8 cellular contexts compared by ENCODE assay signal in genomic region chr16:88456356-88457292, GRCh38. TPM values are rescaled to one million over a fixed set of nuclear protein-coding genes. Genes with fewer than 3 reads are reported as not detected.
DNase-seq lines count a peak whose midpoint lies in the region; ATAC-seq and TF ChIP-seq lines count a peak whose summit lies in the region.

No MANE protein-coding gene starts in this region.

- no peaks in the 10 kb centered on the region for H3K36me3 ChIP-seq in HUES48 (ENCODE audit: control insufficient read depth, insufficient read depth, low read length)
- no peaks in the 10 kb centered on the region for H3K36me3 ChIP-seq in endodermal cell (ENCODE audit: control insufficient read depth, insufficient read depth, low read length)
- H3K36me3 ChIP-seq in left lung: no peaks in the 10 kb centered on the region

- intact Hi-C loops in left lung (cut with DNase I): no loop called here

- H3K27me3 Mint-ChIP-seq in endodermal cell (ENCODE audit: insufficient read depth): peaks cover 30% of the 10 kb centered on the region

- DNase-seq in activated CD4-positive, alpha-beta T cell treated with anti-CD3 and anti-CD28 coated beads for 4 hours: peak; percentile 75 to 87
- DNase-seq in endodermal cell: no peak
- DNase-seq in left lung: no peak
- no peak for DNase-seq in Kasumi-1 (lab: John Stamatoyannopoulos, UW)
- DNase-seq in NOMO-1 (lab: John Stamatoyannopoulos, UW; ENCODE audit: unreplicated experiment in 2 of 2): no peak

- peak overlapping the region; percentile 59 for H3K4me3 ChIP-seq in HUES48 (ENCODE audit: low read depth, low read length)
- H3K4me3 ChIP-seq in endodermal cell (ENCODE audit: low read length): peak overlapping the region; percentile 66
- H3K4me3 ChIP-seq in skin epidermis: peak overlapping the region; percentile 44 to 72 (median 55)
- peak overlapping the region in 1 of 2 donors; percentile 56 for H3K4me3 ChIP-seq in left lung

- 86 to 94% methylated on average over 7 to 14 of the region's 14 CpGs for WGBS in endodermal cell (ENCODE audit: insufficient coverage in 1 of 2, insufficient read length in 1 of 2), 2 experiments

- H3K9ac ChIP-seq in HUES48 (ENCODE audit: low read depth, low read length): no peak overlapping the region
- H3K9ac ChIP-seq in endodermal cell (ENCODE audit: extremely low read depth, low read length, poor library complexity, severe bottlenecking): no peak overlapping the region

- peaks cover 2% of the 10 kb centered on the region for H3K9me3 Mint-ChIP-seq in endodermal cell

- peaks cover 53% of the 10 kb centered on the region for H3K27me3 ChIP-seq in HUES48 (ENCODE audit: control insufficient read depth, insufficient read depth, low read length)
- H3K27me3 ChIP-seq in endodermal cell (ENCODE audit: control insufficient read depth, insufficient read depth, low read length, poor library complexity, severe bottlenecking): peaks cover 7% of the 10 kb centered on the region
- H3K27me3 ChIP-seq in left lung: peaks cover 0 to 55% of the 10 kb centered on the region in 2 donors

- no peaks in the 10 kb centered on the region for H3K36me3 Mint-ChIP-seq in endodermal cell (ENCODE audit: low read depth)

- TF ChIP-seq CTCF in endodermal cell (conservative IDR thresholded peaks at IDR 0.05) (no peak), left lung (IDR thresholded peaks at IDR 0.05) (no peak)

- peak overlapping the region; percentile 63 for H3K4me3 Mint-ChIP-seq in endodermal cell

- no peak for ATAC-seq in GM21529 (IDR thresholded peaks at IDR 0.05; ENCODE audit: unreplicated experiment)
- ATAC-seq in left lung: no peak

- peaks cover 9% of the 10 kb centered on the region for H3K4me1 Mint-ChIP-seq in endodermal cell

- H3K4me1 ChIP-seq in HUES48 (ENCODE audit: control insufficient read depth, insufficient read depth, low read length) (peaks cover 17% of the 10 kb centered on the region), endodermal cell (ENCODE audit: control insufficient read depth, insufficient read depth, low read length) (peaks cover 7% of the 10 kb centered on the region), left lung (peaks cover 16 to 44% of the 10 kb centered on the region in 2 donors)

- H3K9me3 ChIP-seq in HUES48 (ENCODE audit: control insufficient read depth, insufficient read depth, low read length) (no peaks in the 10 kb centered on the region), endodermal cell (ENCODE audit: control insufficient read depth, low read length) (no peaks in the 10 kb centered on the region), left lung (no peaks in the 10 kb centered on the region)

- H3K27ac ChIP-seq in HUES48 (ENCODE audit: low read depth, low read length): no peak overlapping the region
- no peak overlapping the region for H3K27ac ChIP-seq in endodermal cell (ENCODE audit: low read depth, low read length)
- H3K27ac ChIP-seq in skin epidermis: peak overlapping the region in 10 of 21 experiments; percentile 36 to 93 (median 78)
- H3K27ac ChIP-seq in left lung: no peak overlapping the region

- no peak overlapping the region for H3K27ac Mint-ChIP-seq in endodermal cell

RNA-seq across cellular contexts. Expression of gene ZFPM1, which starts 3.5 kb away (rescaled TPM):
- 10 to 100 TPM; 18.1 to 21.5 TPM for total RNA-seq in endodermal cell
- polyA plus RNA-seq in endodermal cell (2013, experiment 1 of 2): 5.6 TPM
- polyA plus RNA-seq in endodermal cell (2013, experiment 2 of 2): 5.0 TPM
- total RNA-seq in left lung: 1 to 10 TPM; 6.2 to 7.0 TPM

Comparison
In these comparisons a context has a peak if more than half of its experiments do, and no peak if none do; other contexts are left out.
1. DNase-seq: peak in activated CD4-positive, alpha-beta T cell treated with anti-CD3 and anti-CD28 coated beads for 4 hours (2 of 2); none in endodermal cell (single experiment), left lung (0 of 2), Kasumi-1 (0 of 2) and NOMO-1 (0 of 2).